Comparison of ENCODE assay signal across 20 cellular contexts in the genomic region with DNA sequence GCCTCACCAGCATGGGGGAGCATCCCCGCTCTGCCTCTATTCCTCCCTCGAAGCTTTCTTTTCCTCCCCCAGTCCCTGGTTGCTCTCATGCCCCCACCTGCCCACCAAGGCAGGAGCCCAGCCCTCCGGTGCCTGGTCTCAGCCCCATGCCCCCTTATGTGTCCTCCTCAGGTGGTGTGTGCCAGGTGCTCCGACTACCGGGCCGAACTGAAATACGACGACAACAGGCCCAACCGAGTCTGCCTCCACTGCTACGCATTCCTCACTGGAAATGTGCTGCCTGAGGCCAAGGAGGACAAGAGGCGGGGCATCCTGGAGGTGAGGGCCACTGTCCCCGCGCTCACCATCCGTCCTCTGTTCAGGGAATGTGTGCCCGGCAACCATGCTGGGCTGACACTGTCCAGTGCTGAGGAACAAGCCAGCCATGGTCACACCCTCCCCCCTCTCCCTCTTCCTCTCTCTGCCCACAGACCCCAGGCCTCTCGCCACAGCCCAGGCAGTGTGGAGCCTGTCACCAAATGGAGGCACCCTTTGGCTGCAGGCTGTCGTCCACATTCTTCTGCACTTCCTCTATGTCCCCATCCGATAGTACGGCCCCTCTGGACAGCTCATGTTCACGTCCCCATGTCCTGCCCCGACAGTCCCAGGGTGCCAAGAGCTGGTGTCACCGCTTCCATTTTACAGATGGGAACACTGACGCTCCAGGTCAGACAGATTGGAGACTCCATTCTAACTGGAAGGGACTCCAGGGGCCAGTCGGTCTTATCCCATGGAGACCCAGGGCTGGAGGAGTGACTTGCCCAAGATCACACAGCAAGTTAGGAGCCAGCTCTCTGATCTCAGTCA. TPM values are rescaled to one million over a fixed set of nuclear protein-coding genes. Genes with fewer than 3 reads are reported as not detected.
DNase-seq lines count a peak whose midpoint lies in the region; ATAC-seq and TF ChIP-seq lines count a peak whose summit lies in the region.
"Had no signal": no experiment of that assay in that cellular context is flagged by ENCODE, and none has a peak within 500 bp of the region (broad histone marks: within the 10 kb centered on the region; RNA-seq: fewer than 3 reads in every experiment).

No MANE protein-coding gene starts in this region.

- H3K27me3 Mint-ChIP-seq in T-helper 1 cell treated with Interleukin-12 subunit alpha and Interleukin-12 subunit beta and Interleukin-4 antibody, amounts not matched to agents 30 μg/mL and 1 μg/mL, for 36 hours (ENCODE audit: low read depth) = no peaks in the 10 kb centered on the region
- H3K27me3 Mint-ChIP-seq in naive thymus-derived CD8-positive, alpha-beta T cell = no peaks in the 10 kb centered on the region

- peaks cover 4% of the 10 kb centered on the region for H3K9me3 Mint-ChIP-seq in T-helper 1 cell treated with Interleukin-12 subunit alpha and Interleukin-12 subunit beta and Interleukin-4 antibody, amounts not matched to agents 30 μg/mL and 1 μg/mL, for 36 hours
- H3K9me3 Mint-ChIP-seq in activated naive CD4-positive, alpha-beta T cell treated with anti-CD3 and anti-CD28 coated beads, Interleukin-2, amount 50 U/mL, for 72 hours = peaks cover 0 to 4% of the 10 kb centered on the region in 2 donors
- H3K9me3 Mint-ChIP-seq in naive thymus-derived CD8-positive, alpha-beta T cell = peaks cover 0 to 1% (median 0%) of the 10 kb centered on the region in 9 donors

- peak overlapping the region; percentile 83 for H3K27ac Mint-ChIP-seq in T-helper 1 cell treated with Interleukin-12 subunit alpha and Interleukin-12 subunit beta and Interleukin-4 antibody, amounts not matched to agents 30 μg/mL and 1 μg/mL, for 36 hours
- peak overlapping the region; percentile 81 to 93 for H3K27ac Mint-ChIP-seq in activated naive CD4-positive, alpha-beta T cell treated with anti-CD3 and anti-CD28 coated beads, Interleukin-2, amount 50 U/mL, for 72 hours
- H3K27ac Mint-ChIP-seq in naive thymus-derived CD8-positive, alpha-beta T cell = peak overlapping the region in 6 of 10 donors; percentile 14 to 62 (median 44)

- peaks cover 5% of the 10 kb centered on the region for H3K9me3 ChIP-seq in KOPT-K1 (ENCODE audit: insufficient read depth, low read length, poor library complexity, severe bottlenecking)
- H3K9me3 ChIP-seq: colonic mucosa, SJSA1 had no signal

- no peaks in the 10 kb centered on the region for H3K36me3 ChIP-seq in KOPT-K1 (ENCODE audit: insufficient read depth, low read length)
- H3K36me3 ChIP-seq: colonic mucosa, SJSA1 had no signal

- POLR2A ChIA-PET in naive thymus-derived CD8-positive, alpha-beta T cell (lab: Charles Lee) = interaction anchor here (0.7 to 13.8 kb wide), 4 partner anchors 15 to 183 kb away, joined by 3 to 205 read pairs (median 4); partner anchors contain the start of genes PIM1 and PPIL1

- H3K27ac ChIP-seq in KOPT-K1 (ENCODE audit: low read depth, low read length, poor library complexity, severe bottlenecking) = peak overlapping the region; percentile 56
- H3K27ac ChIP-seq: 22Rv1, colonic mucosa, heart right ventricle had no signal

- H3K4me3 Mint-ChIP-seq in T-helper 1 cell treated with Interleukin-12 subunit alpha and Interleukin-12 subunit beta and Interleukin-4 antibody, amounts not matched to agents 30 μg/mL and 1 μg/mL, for 36 hours = no peak overlapping the region
- H3K4me3 Mint-ChIP-seq in naive thymus-derived CD8-positive, alpha-beta T cell = no peak overlapping the region
- H3K4me3 Mint-ChIP-seq: H9 had no signal

- DNase-seq in T-helper 1 cell (no peak), GM10266 (ENCODE audit: extremely low spot score) (no peak), dedifferentiated amniotic fluid mesenchymal stem cell (ENCODE audit: extremely low spot score) (no peak)
- DNase-seq in activated naive CD4-positive, alpha-beta T cell treated with anti-CD3 and anti-CD28 coated beads, Interleukin-2, amount 50 U/mL, for 72 hours (ENCODE audit: low spot score in 2 of 2) = no peak
- peak in 1 of 10 donors; percentile 38 for DNase-seq in naive thymus-derived CD8-positive, alpha-beta T cell
- DNase-seq in stimulated activated CD4-positive, alpha-beta T cell treated with anti-CD3 and anti-CD28 coated beads, Interleukin-2, amount 100 ng/mL, for 48 hours = no peak
- DNase-seq: activated CD8-positive, alpha-beta memory T cell treated with anti-CD3 and anti-CD28 coated beads, Interleukin-2, amount 50 U/mL, for 4 hours; anterior cingulate cortex; C1 segment of cervical spinal cord; DMS79; H9; heart right ventricle; kidney glomerular epithelial cell; NCI-H1105 treated with DMSO at 0.1 percent for 48 hours had no signal

- H3K4me1 Mint-ChIP-seq in T-helper 1 cell treated with Interleukin-12 subunit alpha and Interleukin-12 subunit beta and Interleukin-4 antibody, amounts not matched to agents 30 μg/mL and 1 μg/mL, for 36 hours (ENCODE audit: low read depth) = peaks cover 65% of the 10 kb centered on the region
- H3K4me1 Mint-ChIP-seq in naive thymus-derived CD8-positive, alpha-beta T cell = peaks cover 20 to 45% (median 33%) of the 10 kb centered on the region in 4 donors

- TF ChIP-seq CTCF in GM10266 (IDR thresholded peaks at IDR 0.05; ENCODE audit: control insufficient read depth, insufficient read depth, low read depth, missing control alignments) = no peak

- H3K36me3 Mint-ChIP-seq in T-helper 1 cell treated with Interleukin-12 subunit alpha and Interleukin-12 subunit beta and Interleukin-4 antibody, amounts not matched to agents 30 μg/mL and 1 μg/mL, for 36 hours (ENCODE audit: low read depth) = peaks cover 8% of the 10 kb centered on the region
- peaks cover 0 to 10% of the 10 kb centered on the region in 2 donors for H3K36me3 Mint-ChIP-seq in activated naive CD4-positive, alpha-beta T cell treated with anti-CD3 and anti-CD28 coated beads, Interleukin-2, amount 50 U/mL, for 72 hours
- H3K36me3 Mint-ChIP-seq in naive thymus-derived CD8-positive, alpha-beta T cell = no peaks in the 10 kb centered on the region

- ATAC-seq in activated naive CD4-positive, alpha-beta T cell treated with anti-CD3 and anti-CD28 coated beads, Interleukin-2, amount 50 U/mL, for 72 hours = no peak
- no peak for ATAC-seq in naive thymus-derived CD8-positive, alpha-beta T cell
- ATAC-seq: heart right ventricle, mucosa of descending colon had no signal

RNA-seq across cellular contexts. Expression of gene FGD2, which starts 20.4 kb away (rescaled TPM):
- total RNA-seq in activated naive CD4-positive, alpha-beta T cell treated with anti-CD3 and anti-CD28 coated beads, Interleukin-2, amount 50 U/mL, for 72 hours = 1 to 10 TPM; 1.3 to 2.4 TPM
- 1 to 10 TPM; 7.2 to 7.4 TPM for total RNA-seq in naive thymus-derived CD8-positive, alpha-beta T cell
- polyA plus RNA-seq in naive thymus-derived CD8-positive, alpha-beta T cell = under 1 TPM in 1 of 3 donors, not detected in 2; 0.25 TPM
- total RNA-seq: SJSA1 had no signal

RNA-seq across cellular contexts. Expression of gene MTCH1, which starts 39.8 kb away (rescaled TPM):
- total RNA-seq in activated naive CD4-positive, alpha-beta T cell treated with anti-CD3 and anti-CD28 coated beads, Interleukin-2, amount 50 U/mL, for 72 hours = 100 to 1,000 TPM; 129 to 139 TPM
- 100 to 1,000 TPM; 137 to 143 TPM for total RNA-seq in naive thymus-derived CD8-positive, alpha-beta T cell
- polyA plus RNA-seq in naive thymus-derived CD8-positive, alpha-beta T cell = 10 to 100 TPM; 63.2 to 78.3 (median 74.8) TPM
